1 cellular context compared by ENCODE assay signal in genomic region chrX:123665197-123665596, GRCh38.
A peak's percentile ranks its signal among the peaks of the same experiment; 100 is the strongest.
TF ChIP-seq lines count a peak whose summit lies in the region.

No MANE protein-coding gene starts in this region.

TF ChIP-seq in HEK293, 187 proteins besides CTCF, POLR2A, EP300 and RAD21 (continued from another document):
- TF ChIP-seq PRDM10 (tag by site-specific recombination; IDR thresholded peaks at IDR 0.05) = peak; percentile 67
- TF ChIP-seq ZBTB7A (tag by site-specific recombination; IDR thresholded peaks at IDR 0.05; ENCODE audit: low read depth) = no peak
- TF ChIP-seq YY1 (tag by site-specific recombination; IDR thresholded peaks at IDR 0.05) = no peak
